In the genomic region with DNA sequence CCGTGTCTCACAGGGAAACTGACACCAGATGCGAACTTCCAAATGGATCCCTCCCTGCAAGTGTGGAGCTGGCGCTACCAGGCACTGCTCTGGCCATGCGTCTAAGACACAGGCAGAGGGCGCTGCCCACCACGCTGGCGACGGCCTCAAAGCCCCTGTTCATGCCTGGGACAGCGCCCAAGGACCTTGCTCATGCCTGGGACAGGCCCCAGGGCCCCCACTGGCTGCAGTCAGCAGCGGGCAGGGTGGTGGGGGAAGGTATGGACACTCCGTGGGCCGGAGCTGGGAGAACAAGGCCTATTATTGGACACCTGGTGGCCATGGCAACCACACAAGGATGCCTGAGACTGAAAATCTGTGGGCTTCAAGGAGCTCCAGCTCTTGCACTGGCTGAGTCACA, we compare ENCODE assay signal across 8 cellular contexts. TPM values are rescaled to one million over a fixed set of nuclear protein-coding genes. Genes with fewer than 3 reads are reported as not detected.
DNase-seq lines count a peak whose midpoint lies in the region; ATAC-seq lines count a peak whose summit lies in the region.

No MANE protein-coding gene starts in this region.

- DNase-seq in NCI-H748 (lab: John Stamatoyannopoulos, UW; ENCODE audit: unreplicated experiment) (peak; percentile 51), NCI-H748 treated with DMSO at 0.1 percent for 48 hours (lab: John Stamatoyannopoulos, UW) (no peak), NCI-H146 treated with DMSO at 0.1 percent for 48 hours (lab: John Stamatoyannopoulos, UW; ENCODE audit: unreplicated experiment) (peak; percentile 21), lung microvascular endothelial cell (ENCODE audit: low read depth in 2 of 2) (peak; percentile 82 to 87)
- peak; percentile 53 for DNase-seq in activated CD4-positive, alpha-beta T cell treated with anti-CD3 and anti-CD28 coated beads, Interleukin-2, amount 50 U/mL, for 1 hour
- DNase-seq in effector CD4-positive, alpha-beta T cell: peak; percentile 19

- H3K27ac Mint-ChIP-seq in stimulated activated memory B cell treated with anti-CD40 and anti-IgM and Interleukin-4, amounts not matched to agents 10 μg/mL and 1 μg/mL and 100 μg/mL, for 72 hours: no peak overlapping the region

- peaks cover 46% of the 10 kb centered on the region for H3K27me3 Mint-ChIP-seq in stimulated activated memory B cell treated with anti-CD40 and anti-IgM and Interleukin-4, amounts not matched to agents 10 μg/mL and 1 μg/mL and 100 μg/mL, for 72 hours

- H3K4me1 Mint-ChIP-seq in stimulated activated memory B cell treated with anti-CD40 and anti-IgM and Interleukin-4, amounts not matched to agents 10 μg/mL and 1 μg/mL and 100 μg/mL, for 72 hours: peaks cover 10% of the 10 kb centered on the region

- H3K9me3 Mint-ChIP-seq in stimulated activated memory B cell treated with anti-CD40 and anti-IgM and Interleukin-4, amounts not matched to agents 10 μg/mL and 1 μg/mL and 100 μg/mL, for 72 hours: no peaks in the 10 kb centered on the region

- H3K36me3 Mint-ChIP-seq in stimulated activated memory B cell treated with anti-CD40 and anti-IgM and Interleukin-4, amounts not matched to agents 10 μg/mL and 1 μg/mL and 100 μg/mL, for 72 hours: no peaks in the 10 kb centered on the region

- peak; percentile 65 for ATAC-seq in stimulated activated memory B cell treated with anti-CD40 and anti-IgM and Interleukin-4, amounts not matched to agents 10 μg/mL and 1 μg/mL and 100 μg/mL, for 72 hours
- no peak for ATAC-seq in HG02970 (IDR thresholded peaks at IDR 0.05; ENCODE audit: low FRiP score, unreplicated experiment)

- no peak overlapping the region for H3K4me3 Mint-ChIP-seq in stimulated activated memory B cell treated with anti-CD40 and anti-IgM and Interleukin-4, amounts not matched to agents 10 μg/mL and 1 μg/mL and 100 μg/mL, for 72 hours

RNA-seq across cellular contexts. Expression of a gene that starts 8.8 kb away (rescaled TPM):
- total RNA-seq in lung microvascular endothelial cell: 0.65 TPM in 1 of 2 replicates, not detected in the other

RNA-seq across cellular contexts. Expression of a gene that starts 19.0 kb away (rescaled TPM):
- total RNA-seq in lung microvascular endothelial cell: not detected in 2 replicates

RNA-seq across cellular contexts. Expression of a gene that starts 21.9 kb away (rescaled TPM):
- total RNA-seq in lung microvascular endothelial cell: 0.40 and 2.2 TPM in 2 replicates

RNA-seq across cellular contexts. Expression of a gene that starts 40.7 kb away (rescaled TPM):
- total RNA-seq in lung microvascular endothelial cell: not detected in 2 replicates

RNA-seq across cellular contexts. Expression of a gene that starts 44.1 kb away (rescaled TPM):
- 28.3 and 32.1 TPM in 2 replicates for total RNA-seq in lung microvascular endothelial cell
